In the genomic region with DNA sequence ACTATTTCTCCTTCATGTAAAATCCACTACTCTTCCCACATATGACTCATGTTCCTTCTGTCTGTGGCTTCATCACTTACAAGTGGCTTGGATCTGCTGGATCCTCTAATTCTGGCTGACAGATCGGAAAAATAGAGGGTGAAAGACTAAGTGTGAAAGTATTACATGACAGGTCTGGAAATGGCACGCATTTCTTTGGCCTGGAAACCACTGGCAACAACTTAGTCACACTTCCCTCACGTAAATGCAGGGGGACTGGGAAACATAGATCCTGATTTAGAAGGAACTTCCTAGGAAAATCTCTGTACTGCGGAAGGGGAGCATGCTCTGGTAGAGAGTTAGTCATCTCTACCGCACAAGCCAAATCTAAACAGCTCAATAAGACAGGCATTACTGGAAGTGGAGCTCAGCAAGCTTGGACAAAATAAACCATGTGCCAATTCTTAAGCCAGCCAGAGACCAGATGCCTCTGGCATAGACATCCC, we compare ENCODE assay signal across 1 cellular context.
TF ChIP-seq lines count a peak whose summit lies in the region.

No MANE protein-coding gene starts in this region.

TF ChIP-seq in IMR-90, 13 proteins besides CTCF, POLR2A, EP300 and RAD21 (continued from another document):
- TF ChIP-seq, protein P1, sequence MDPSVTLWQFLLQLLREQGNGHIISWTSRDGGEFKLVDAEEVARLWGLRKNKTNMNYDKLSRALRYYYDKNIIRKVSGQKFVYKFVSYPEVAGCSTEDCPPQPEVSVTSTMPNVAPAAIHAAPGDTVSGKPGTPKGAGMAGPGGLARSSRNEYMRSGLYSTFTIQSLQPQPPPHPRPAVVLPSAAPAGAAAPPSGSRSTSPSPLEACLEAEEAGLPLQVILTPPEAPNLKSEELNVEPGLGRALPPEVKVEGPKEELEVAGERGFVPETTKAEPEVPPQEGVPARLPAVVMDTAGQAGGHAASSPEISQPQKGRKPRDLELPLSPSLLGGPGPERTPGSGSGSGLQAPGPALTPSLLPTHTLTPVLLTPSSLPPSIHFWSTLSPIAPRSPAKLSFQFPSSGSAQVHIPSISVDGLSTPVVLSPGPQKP (IDR thresholded peaks at IDR 0.05; ENCODE audit: borderline replicate concordance, low read depth, low read length) = no peak
- TF ChIP-seq, protein P2, sequence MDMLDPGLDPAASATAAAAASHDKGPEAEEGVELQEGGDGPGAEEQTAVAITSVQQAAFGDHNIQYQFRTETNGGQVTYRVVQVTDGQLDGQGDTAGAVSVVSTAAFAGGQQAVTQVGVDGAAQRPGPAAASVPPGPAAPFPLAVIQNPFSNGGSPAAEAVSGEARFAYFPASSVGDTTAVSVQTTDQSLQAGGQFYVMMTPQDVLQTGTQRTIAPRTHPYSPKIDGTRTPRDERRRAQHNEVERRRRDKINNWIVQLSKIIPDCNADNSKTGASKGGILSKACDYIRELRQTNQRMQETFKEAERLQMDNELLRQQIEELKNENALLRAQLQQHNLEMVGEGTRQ (IDR thresholded peaks at IDR 0.05; ENCODE audit: low read depth, low read length) = no peak
- TF ChIP-seq CEBPB (IDR thresholded peaks at IDR 0.05; ENCODE audit: low read depth, low read length) (peak; percentile 47; the same call in 1 of the 2 replicates), MAFK (IDR thresholded peaks at IDR 0.05; ENCODE audit: low read depth, low read length) (no peak), BHLHE40 (IDR thresholded peaks at IDR 0.05; ENCODE audit: low read depth, low read length) (peak; percentile 96), RFX5 (IDR thresholded peaks at IDR 0.05; ENCODE audit: low read depth, low read length) (peak; percentile 53; the same call in 1 of the 2 replicates), SMC3 (IDR thresholded peaks at IDR 0.05; ENCODE audit: low read depth, low read length) (no peak), CHD1 (IDR thresholded peaks at IDR 0.05; ENCODE audit: low read depth, low read length) (peak; percentile 41; the same call in 1 of the 2 replicates), FOS (IDR thresholded peaks at IDR 0.05; ENCODE audit: low read depth, low read length) (peak; percentile 68), MAZ (IDR thresholded peaks at IDR 0.05; ENCODE audit: borderline replicate concordance, low read depth, low read length) (no peak)
